ENCODE assay signal across 1 cellular context in the genomic region with DNA sequence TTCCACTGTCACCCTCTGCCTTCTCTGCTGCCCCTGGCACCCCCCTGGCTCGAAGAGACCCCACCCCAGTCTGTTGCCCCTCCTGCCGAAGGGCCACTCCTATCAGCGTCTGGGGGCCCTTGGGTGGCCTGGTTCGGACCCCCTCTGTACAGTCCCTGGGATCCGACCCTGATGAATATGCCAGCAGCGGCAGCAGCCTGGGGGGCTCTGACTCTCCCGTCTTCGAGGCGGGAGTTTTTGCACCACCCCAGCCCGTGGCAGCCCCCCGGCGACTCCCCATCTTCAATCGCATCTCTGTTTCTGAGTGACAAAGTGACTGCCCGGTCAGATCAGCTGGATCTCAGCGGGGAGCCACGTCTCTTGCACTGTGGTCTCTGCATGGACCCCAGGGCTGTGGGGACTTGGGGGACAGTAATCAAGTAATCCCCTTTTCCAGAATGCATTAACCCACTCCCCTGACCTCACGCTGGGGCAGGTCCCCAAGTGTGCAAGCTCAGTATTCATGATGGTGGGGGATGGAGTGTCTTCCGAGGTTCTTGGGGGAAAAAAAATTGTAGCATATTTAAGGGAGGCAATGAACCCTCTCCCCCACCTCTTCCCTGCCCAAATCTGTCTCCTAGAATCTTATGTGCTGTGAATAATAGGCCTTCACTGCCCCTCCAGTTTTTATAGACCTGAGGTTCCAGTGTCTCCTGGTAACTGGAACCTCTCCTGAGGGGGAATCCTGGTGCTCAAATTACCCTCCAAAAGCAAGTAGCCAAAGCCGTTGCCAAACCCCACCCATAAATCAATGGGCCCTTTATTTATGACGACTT.
A peak's percentile ranks its signal among the peaks of the same experiment; 100 is the strongest.
TF ChIP-seq lines count a peak whose summit lies in the region.

No MANE protein-coding gene starts in this region.

TF ChIP-seq in A549, 52 proteins besides CTCF, POLR2A, EP300 and RAD21:
- TF ChIP-seq BHLHE40 (IDR thresholded peaks at IDR 0.05; ENCODE audit: low read depth, low read length) (0 out of 2 replicates have a peak, but pooled peaks have one; percentile 20), POLR2AphosphoS2 (conservative IDR thresholded peaks at IDR 0.05; ENCODE audit: low read length) (peak; percentile 69; the same call in 1 of the 2 replicates), BCL3 (IDR thresholded peaks at IDR 0.05) (peak; percentile 10; the same call in 1 of the 3 replicates), E2F6 (IDR thresholded peaks at IDR 0.05; ENCODE audit: borderline replicate concordance, low read depth) (no peak), TFCP2L1 (CRISPR knock-in tag; IDR thresholded peaks at IDR 0.05) (0 out of 2 replicates have a peak, but pooled peaks have one; percentile 23), FOSB (CRISPR knock-in tag; IDR thresholded peaks at IDR 0.05) (no peak), MAZ (IDR thresholded peaks at IDR 0.05; ENCODE audit: borderline replicate concordance, low read depth, low read length) (0 out of 2 replicates have a peak, but pooled peaks have one; percentile 7)
